Comparison of ENCODE assay signal across 1 cellular context in genomic region chr11:118928108-118928869, GRCh38.
A peak's percentile ranks its signal among the peaks of the same experiment; 100 is the strongest.
TF ChIP-seq lines count a peak whose summit lies in the region.

No MANE protein-coding gene starts in this region.

TF ChIP-seq in K562, 482 proteins besides CTCF, POLR2A, EP300 and RAD21 (continued from another document and continues in another):
- TF ChIP-seq ZNF318 (IDR thresholded peaks at IDR 0.05; ENCODE audit: borderline replicate concordance in 1 of 2, low read depth in 1 of 2), result no peak
- TF ChIP-seq SOX6 (IDR thresholded peaks at IDR 0.05), result peak; percentile 79
- TF ChIP-seq ZNF23 (CRISPR knock-in tag; IDR thresholded peaks at IDR 0.05), result no peak
- TF ChIP-seq TEAD4 (IDR thresholded peaks at IDR 0.05; ENCODE audit: low read length), result peak; percentile 20; the same call in 1 of the 2 replicates
- TF ChIP-seq TEAD4 (CRISPR knock-in tag; IDR thresholded peaks at IDR 0.05; ENCODE audit: borderline replicate concordance), result no peak
- no peak for TF ChIP-seq THRAP3 (IDR thresholded peaks at IDR 0.05; ENCODE audit: borderline replicate concordance)
- no peak for TF ChIP-seq ZNF384 (IDR thresholded peaks at IDR 0.05; ENCODE audit: low read depth, low read length)
- TF ChIP-seq MEIS2 (IDR thresholded peaks at IDR 0.05; ENCODE audit: partially characterized antibody), result peak; percentile 28
- no peak for TF ChIP-seq ZNF644 (tag; IDR thresholded peaks at IDR 0.05; ENCODE audit: low read depth)
- TF ChIP-seq ZNF184 (CRISPR knock-in tag; IDR thresholded peaks at IDR 0.05), result no peak
- no peak for TF ChIP-seq ARID3A (IDR thresholded peaks at IDR 0.05; ENCODE audit: borderline replicate concordance, low read depth, low read length)
- TF ChIP-seq RBM15 (IDR thresholded peaks at IDR 0.05; ENCODE audit: insufficient read depth, low read length), result no peak
- TF ChIP-seq EZH2 (IDR thresholded peaks at IDR 0.05; ENCODE audit: borderline replicate concordance, low read depth, low read length), result no peak
- TF ChIP-seq ARID3B (CRISPR knock-in tag; IDR thresholded peaks at IDR 0.05; ENCODE audit: borderline replicate concordance), result no peak
- no peak for TF ChIP-seq ELK1 (CRISPR knock-in tag; IDR thresholded peaks at IDR 0.05)
- TF ChIP-seq ZKSCAN8 (CRISPR knock-in tag; IDR thresholded peaks at IDR 0.05), result no peak
- TF ChIP-seq HDAC6 (IDR thresholded peaks at IDR 0.05; ENCODE audit: low read depth, low read length), result no peak
- no peak for TF ChIP-seq ZNF696 (CRISPR knock-in tag; conservative IDR thresholded peaks at IDR 0.05)
- TF ChIP-seq POLR3G (IDR thresholded peaks at IDR 0.05; ENCODE audit: extremely low read depth, insufficient read length, insufficient replicate concordance), result no peak
- TF ChIP-seq SP2 (IDR thresholded peaks at IDR 0.05; ENCODE audit: extremely low read depth, low read depth, low read length, poor library complexity, severe bottlenecking), result peak; percentile 75
- TF ChIP-seq TARDBP (IDR thresholded peaks at IDR 0.05), result peak; percentile 68; the same call in 1 of the 2 replicates
- no peak for TF ChIP-seq MGA (IDR thresholded peaks at IDR 0.05)
- peak; percentile 75 for TF ChIP-seq SMC3 (conservative IDR thresholded peaks at IDR 0.05; ENCODE audit: insufficient read depth, low read depth, low read length)
- TF ChIP-seq MXI1 (IDR thresholded peaks at IDR 0.05; ENCODE audit: low read depth, low read length), result no peak
- no peak; the same call in 1 of the 2 replicates for TF ChIP-seq MBD2 (IDR thresholded peaks at IDR 0.05; ENCODE audit: borderline replicate concordance, low read depth)
- no peak for TF ChIP-seq RFX5 (IDR thresholded peaks at IDR 0.05; ENCODE audit: low read depth, low read length)
- TF ChIP-seq JUND (IDR thresholded peaks at IDR 0.05; ENCODE audit: borderline replicate concordance, low read depth, low read length), result peak; percentile 80; the same call in 1 of the 2 replicates
- peak; percentile 71; the same call in 2 of the 3 replicates for TF ChIP-seq JUND (tag; IDR thresholded peaks at IDR 0.05; ENCODE audit: borderline replicate concordance, low read depth, low read length)
